Comparison of ENCODE assay signal across 11 cellular contexts in genomic region chr17:11485802-11486421, GRCh38.
"Had no signal": no experiment of that assay in that cellular context is flagged by ENCODE, and none has a peak within 500 bp of the region (broad histone marks: within the 10 kb centered on the region; RNA-seq: fewer than 3 reads in every experiment).

No MANE protein-coding gene starts in this region.

- H3K27ac ChIP-seq: body of pancreas, coronary artery, suprapubic skin had no signal

- H3K36me3 ChIP-seq: suprapubic skin had no signal

- H3K27me3 ChIP-seq: body of pancreas, suprapubic skin had no signal

- DNase-seq: activated CD4-positive, alpha-beta T cell treated with anti-CD3 and anti-CD28 coated beads, Interleukin-2, amount 10 ng/mL, durations not matched to agents 7 days and 5 days; activated CD4-positive, CD25-positive, alpha-beta regulatory T cell; activated gamma-delta T cell treated with Interleukin-2 at 50 U/mL for 16 hours; body of pancreas; caudate nucleus; effector CD8-positive, alpha-beta T cell; foreskin melanocyte; mesenchymal stem cell; naive thymus-derived CD8-positive, alpha-beta T cell had no signal

- H3K4me3 ChIP-seq: body of pancreas, coronary artery, suprapubic skin had no signal

- H3K9me3 ChIP-seq: body of pancreas, suprapubic skin had no signal
